In genomic region chr5:79878721-79879336, GRCh38 we compare ENCODE assay signal across 8 cellular contexts.
DNase-seq lines count a peak whose midpoint lies in the region; ATAC-seq, FAIRE-seq and TF ChIP-seq lines count a peak whose summit lies in the region.
"Had no signal": no experiment of that assay in that cellular context is flagged by ENCODE, and none has a peak within 500 bp of the region (broad histone marks: within the 10 kb centered on the region; RNA-seq: fewer than 3 reads in every experiment).

No MANE protein-coding gene starts in this region.

- CTCF ChIA-PET in K562 (lab: Yijun Ruan, JAX; ENCODE audit: low intra/inter-chr PET ratio): interaction anchor here (1.6 kb wide), 1 partner anchor 204 kb away, joined by 5 read pairs; no protein-coding TSS in a partner anchor

- H3K9ac ChIP-seq in NT2/D1 (ENCODE audit: insufficient read length, low read depth) (no peak overlapping the region), K562 (ENCODE audit: insufficient read depth in 1 of 2, low read depth in 2 of 2, low read length in 2 of 2) (no peak overlapping the region)

- no peaks in the 10 kb centered on the region for H3K9me3 ChIP-seq in NT2/D1 (ENCODE audit: insufficient read depth, low read length)
- H3K9me3 ChIP-seq in K562 (replicated peaks; ENCODE audit: control insufficient read depth, insufficient read depth, low read depth, low read length): no peaks in the 10 kb centered on the region
- no peaks in the 10 kb centered on the region for H3K9me3 ChIP-seq in ovary
- H3K9me3 ChIP-seq in tibial nerve: no peaks in the 10 kb centered on the region

- FAIRE-seq in GM12892 (lab: Jason Lieb, UNC) (no peak), K562 (lab: Jason Lieb, UNC) (peak; percentile 79)

- WGBS in K562 (ENCODE audit: insufficient coverage, low coverage, missing lambda C conversion rate): 4% methylated on average over 5 of the region's 5 CpGs
- WGBS in ovary, 3 donors: 63 to 68% (median 66%) methylated on average over 5 of the region's 5 CpGs
- WGBS in tibial nerve, 2 donors: 68 to 71% methylated on average over 5 of the region's 5 CpGs

- no peaks in the 10 kb centered on the region for H3K36me3 ChIP-seq in NT2/D1 (ENCODE audit: insufficient read depth, insufficient read length, low read length)
- H3K36me3 ChIP-seq in K562 (ENCODE audit: control insufficient read depth, insufficient read depth, low read length): no peaks in the 10 kb centered on the region
- no peaks in the 10 kb centered on the region for H3K36me3 ChIP-seq in ovary
- H3K36me3 ChIP-seq in tibial nerve: no peaks in the 10 kb centered on the region

- no peak overlapping the region for H3K4me2 ChIP-seq in K562 (ENCODE audit: insufficient read depth, low read length)

- no peak overlapping the region for H2AFZ ChIP-seq in K562 (ENCODE audit: low read depth, low read length)

- intact Hi-C loops in K562 (cut with micrococcal nuclease) (loop anchor here (1.0 kb wide), 1 partner anchor 204 kb away; no protein-coding TSS in a partner anchor), ovary (cut with DNase I) (no loop called here)

- DNase-seq in GM12892 (ENCODE audit: insufficient read length) (peak; percentile 22), NT2/D1 (ENCODE audit: low read depth, low spot score) (peak; percentile 18), K562 (ENCODE audit: extremely low read depth in 1 of 4, low spot score in 3 of 4) (peak; percentile 43 to 52 (median 48)), ovary (no peak), tibial nerve (ENCODE audit: low spot score in 2 of 2) (no peak), NCI-H1436 (lab: John Stamatoyannopoulos, UW) (no peak)
- peak; percentile 50 for DNase-seq in stimulated activated CD4-positive, alpha-beta T cell treated with anti-CD3 and anti-CD28 coated beads, Interleukin-1b, Interleukin-23, amount 100 ng/mL, for 48 hours
- DNase-seq: NCI-H1048 had no signal

- TF ChIP-seq POLR2A in GM12892 (IDR thresholded peaks at IDR 0.05; ENCODE audit: low read depth, low read length): no peak
- TF ChIP-seq POLR2A in K562 (conservative IDR thresholded peaks at IDR 0.05): no peak
- no peak for TF ChIP-seq POLR2A in ovary (IDR thresholded peaks at IDR 0.05)
- no peak for TF ChIP-seq POLR2A in tibial nerve (IDR thresholded peaks at IDR 0.05)

- TF ChIP-seq RAD21 in K562 (CRISPR knock-in tag; conservative IDR thresholded peaks at IDR 0.05 in 1 of 2, IDR thresholded peaks at IDR 0.05 in 1 of 2): peak; percentile 25 to 61; a peak in 2 of 4 replicates

- TF ChIP-seq CTCF in K562 (IDR thresholded peaks at IDR 0.05 in 2 of 3, conservative IDR thresholded peaks at IDR 0.05 in 1 of 3; ENCODE audit: insufficient read depth in 2 of 3, low read depth in 1 of 3, low read length in 3 of 3) (peak; percentile 66 to 78 (median 75)), ovary (IDR thresholded peaks at IDR 0.05) (no peak), tibial nerve (IDR thresholded peaks at IDR 0.05) (no peak)

- no peaks in the 10 kb centered on the region for H3K9me1 ChIP-seq in K562 (ENCODE audit: control insufficient read depth, insufficient read depth, low read length)

- no peaks in the 10 kb centered on the region for H4K20me1 ChIP-seq in K562 (replicated peaks; ENCODE audit: control insufficient read depth, insufficient read depth, low read length)

- no TSS peak for BruUV-seq in K562 (replicated peaks; lab: Mats Ljungman, UMichigan)

- H3K27ac ChIP-seq in K562 (ENCODE audit: extremely low read depth, low read depth, low read length) (no peak overlapping the region), ovary (no peak overlapping the region), tibial nerve (no peak overlapping the region)

- H3K4me3 ChIP-seq in NT2/D1 (ENCODE audit: insufficient read length, low read depth) (no peak overlapping the region), K562 (no peak overlapping the region), ovary (no peak overlapping the region), tibial nerve (no peak overlapping the region)

- ATAC-seq in K562: peak; percentile 89

- in situ Hi-C loops in K562 (cut with MboI): no loop called here

- H3K4me1 ChIP-seq in NT2/D1 (ENCODE audit: insufficient read depth, insufficient read length) (no peaks in the 10 kb centered on the region), K562 (replicated peaks in 1 of 2; ENCODE audit: control insufficient read depth in 2 of 2, insufficient read depth in 2 of 2, low read length in 2 of 2) (no peaks in the 10 kb centered on the region), ovary (ENCODE audit: insufficient read depth) (no peaks in the 10 kb centered on the region), tibial nerve (peaks cover 0 to 17% (median 3%) of the 10 kb centered on the region in 4 donors)

- POLR2A ChIA-PET in K562 (lab: Yijun Ruan, JAX): interaction anchor here (0.7 kb wide), 1 partner anchor 177 kb away, joined by 3 read pairs; no protein-coding TSS in a partner anchor

- H3K27me3 ChIP-seq in NT2/D1 (ENCODE audit: insufficient read depth, insufficient read length) (no peaks in the 10 kb centered on the region), K562 (ENCODE audit: control insufficient read depth in 2 of 2, insufficient read depth in 2 of 2, low read length in 2 of 2) (peaks cover 21 to 27% of the 10 kb centered on the region in 2 experiments), ovary (no peaks in the 10 kb centered on the region), tibial nerve (no peaks in the 10 kb centered on the region)

- TF ChIP-seq EP300 in K562 (IDR thresholded peaks at IDR 0.05; ENCODE audit: low read length): no peak
- TF ChIP-seq EP300 in ovary (IDR thresholded peaks at IDR 0.05): no peak
- no peak for TF ChIP-seq EP300 in tibial nerve (IDR thresholded peaks at IDR 0.05)

- no peaks in the 10 kb centered on the region for H3K79me2 ChIP-seq in K562 (ENCODE audit: control insufficient read depth, insufficient read depth, low read length)

TF ChIP-seq in K562, 482 proteins besides CTCF, POLR2A, EP300 and RAD21:
- no peak for TF ChIP-seq MNT (conservative IDR thresholded peaks at IDR 0.05)
- TF ChIP-seq SMC3 (conservative IDR thresholded peaks at IDR 0.05; ENCODE audit: insufficient read depth, low read depth, low read length): peak; percentile 60
- TF ChIP-seq WHSC1 (IDR thresholded peaks at IDR 0.05; ENCODE audit: low read length): no peak
- no peak for TF ChIP-seq ARID4B (CRISPR knock-in tag; IDR thresholded peaks at IDR 0.05)
- TF ChIP-seq TBP (optimal IDR thresholded peaks at IDR 0.05; ENCODE audit: low read depth, low read length): no peak

Comparison
In these comparisons a context has a peak if more than half of its experiments do, and no peak if none do; other contexts are left out.
1. DNase-seq: peak in GM12892 (single experiment), NT2/D1 (single experiment), K562 (4 of 4) and stimulated activated CD4-positive, alpha-beta T cell treated with anti-CD3 and anti-CD28 coated beads, Interleukin-1b, Interleukin-23, amount 100 ng/mL, for 48 hours (single experiment); none in ovary (0 of 5), tibial nerve (0 of 2) and NCI-H1436 (single experiment).
2. CTCF ChIP-seq: peak in K562 (3 of 3); none in ovary (0 of 3) and tibial nerve (0 of 5).